Comparison of ENCODE assay signal across 18 cellular contexts in the genomic region with DNA sequence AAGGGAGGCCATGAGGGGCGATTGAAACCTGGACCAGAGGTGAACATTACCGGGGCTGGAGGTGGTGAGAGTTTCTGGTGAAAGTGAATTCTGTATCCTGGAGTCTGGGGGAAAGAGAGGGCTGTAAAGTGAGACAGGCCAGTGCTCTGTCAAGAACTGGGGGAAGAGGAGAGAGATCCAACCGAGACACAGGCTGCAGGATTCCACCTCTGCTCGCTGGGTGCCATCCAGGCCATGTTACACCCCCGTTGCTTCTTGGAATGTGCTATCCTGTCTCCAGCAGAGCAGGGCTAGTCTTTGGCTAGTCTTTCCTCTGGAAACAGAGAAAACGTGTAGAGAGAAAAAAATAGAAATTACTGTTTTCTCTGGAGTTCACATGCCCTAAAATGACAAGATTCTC. TPM values are rescaled to one million over a fixed set of nuclear protein-coding genes. Genes with fewer than 3 reads are reported as not detected.
DNase-seq lines count a peak whose midpoint lies in the region; ATAC-seq and TF ChIP-seq lines count a peak whose summit lies in the region.
"Had no signal": no experiment of that assay in that cellular context is flagged by ENCODE, and none has a peak within 500 bp of the region (broad histone marks: within the 10 kb centered on the region; RNA-seq: fewer than 3 reads in every experiment).

No MANE protein-coding gene starts in this region.

- DNase-seq in NCI-H446 treated with DMSO at 0.1 percent for 48 hours (lab: John Stamatoyannopoulos, UW) (peak; percentile 49), glomerular visceral epithelial cell (ENCODE audit: extremely low spot score) (peak; percentile 47), omental fat pad (ENCODE audit: low spot score) (no peak), foreskin fibroblast (no peak), posterior vena cava (ENCODE audit: low spot score) (no peak), NCI-H128 (lab: John Stamatoyannopoulos, UW; ENCODE audit: unreplicated experiment) (no peak)
- no peak for DNase-seq in activated T-cell treated with anti-CD3 and anti-CD28 coated beads, Interleukin-2, amount 50 U/mL, for 48 hours
- DNase-seq: activated CD4-positive, alpha-beta T cell treated with anti-CD3 and anti-CD28 coated beads for 4 hours; activated T-cell treated with anti-CD3 and anti-CD28 coated beads, Interleukin-2, amount 50 U/mL, for 24 hours; amniotic stem cell; COR-L47; immature natural killer cell; NCI-H1092; NCI-H510A had no signal

- peak; percentile 54 for ATAC-seq in omental fat pad (ENCODE audit: low FRiP score)
- ATAC-seq: HepG2 had no signal

- H3K79me2 ChIP-seq in ACC112 (ENCODE audit: control insufficient read depth, insufficient read depth, low read length, unreplicated experiment), result no peaks in the 10 kb centered on the region

- peak overlapping the region; percentile 84 for H2AFZ ChIP-seq in ACC112 (ENCODE audit: low read length, unreplicated experiment)

- no peaks in the 10 kb centered on the region for H3K36me3 ChIP-seq in ACC112 (ENCODE audit: insufficient read depth, low read length)

- intact Hi-C loops in posterior vena cava (cut with DNase I), result no loop called here

- H3K4me1 ChIP-seq in ACC112 (ENCODE audit: control insufficient read depth, insufficient read depth, low read length, unreplicated experiment), result peaks cover 17% of the 10 kb centered on the region

- H3K27me3 ChIP-seq in ACC112 (ENCODE audit: insufficient read depth, low read length), result no peaks in the 10 kb centered on the region

- TF ChIP-seq CTCF in omental fat pad (IDR thresholded peaks at IDR 0.05), result no peak
- no peak for TF ChIP-seq CTCF in foreskin fibroblast (IDR thresholded peaks at IDR 0.05; ENCODE audit: low read depth, low read length)

- H3K4me3 ChIP-seq in ACC112 (ENCODE audit: low read depth, low read length) (no peak overlapping the region), foreskin fibroblast (ENCODE audit: low read depth in 1 of 2, low read length in 2 of 2) (no peak overlapping the region)
- H3K4me3 ChIP-seq: skin epidermis had no signal

- H3K27ac ChIP-seq in ACC112 (ENCODE audit: low read depth, low read length), result no peak overlapping the region

RNA-seq across cellular contexts. Expression of gene OVAAL, which starts 16.7 kb away (rescaled TPM):
- total RNA-seq in omental fat pad (not detected), posterior vena cava (not detected)
- total RNA-seq: HepG2, mucosa of gallbladder had no signal

RNA-seq across cellular contexts. Expression of gene ACBD6, which starts 39.7 kb away (rescaled TPM):
- total RNA-seq in omental fat pad, result 10 to 100 TPM; 30.0 to 46.2 (median 38.9) TPM
- 10 to 100 TPM; 26.8 to 30.2 TPM for total RNA-seq in posterior vena cava

Comparison
In these comparisons a context has a peak if more than half of its experiments do, and no peak if none do; other contexts are left out.
1. DNase-seq: peak in NCI-H446 treated with DMSO at 0.1 percent for 48 hours (single experiment) and glomerular visceral epithelial cell (single experiment); none in omental fat pad (single experiment), foreskin fibroblast (0 of 2), posterior vena cava (single experiment), activated T-cell treated with anti-CD3 and anti-CD28 coated beads, Interleukin-2, amount 50 U/mL, for 48 hours (0 of 2) and NCI-H128 (single experiment).